ENCODE assay signal across 17 cellular contexts in the genomic region with DNA sequence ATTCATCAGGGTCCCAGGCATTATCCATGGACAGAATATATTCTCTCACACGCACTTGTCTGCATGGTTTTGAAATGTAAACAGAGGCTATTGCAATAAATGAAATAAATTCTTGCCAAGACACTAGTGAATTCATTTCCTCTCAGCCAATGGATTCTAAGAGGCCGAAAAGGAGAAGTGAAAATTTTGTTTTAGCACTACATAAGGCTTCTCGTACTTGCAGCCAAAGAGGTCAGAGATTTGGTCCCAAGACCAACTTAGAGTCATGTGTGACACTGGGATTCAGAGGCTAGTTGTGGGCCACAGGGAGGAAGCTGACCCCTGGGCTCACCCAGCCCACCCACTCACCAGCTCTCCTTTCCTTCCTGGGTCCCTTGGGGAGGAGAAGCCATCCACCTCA.
DNase-seq lines count a peak whose midpoint lies in the region; ATAC-seq, FAIRE-seq and TF ChIP-seq lines count a peak whose summit lies in the region.
"Had no signal": no experiment of that assay in that cellular context is flagged by ENCODE, and none has a peak within 500 bp of the region (broad histone marks: within the 10 kb centered on the region; RNA-seq: fewer than 3 reads in every experiment).

No MANE protein-coding gene starts in this region.

- intact Hi-C loops in HepG2 (cut with micrococcal nuclease; ENCODE audit: unreplicated experiment): loop anchor here (1.0 to 5.0 kb wide), 4 partner anchors 49 to 154 kb away; no protein-coding TSS in a partner anchor
- intact Hi-C loops in aorta (cut with DNase I): loop anchor here in 1 of 2 donors (10.0 kb wide), 1 partner anchor 123 kb away; no protein-coding TSS in a partner anchor

- DNase-seq in NOMO-1 treated with DMSO at 0.1 percent for 48 hours (lab: John Stamatoyannopoulos, UW; ENCODE audit: unreplicated experiment) (peak; percentile 83), HepG2 (ENCODE audit: low spot score) (no peak), SHP77 treated with DMSO at 0.1 percent for 48 hours (lab: John Stamatoyannopoulos, UW) (no peak), aorta (no peak), NCI-H2227 treated with DMSO at 0.1 percent for 48 hours (lab: John Stamatoyannopoulos, UW) (no peak)
- DNase-seq: activated CD8-positive, alpha-beta memory T cell treated with anti-CD3 and anti-CD28 coated beads, Interleukin-2, amount 50 U/mL, for 4 hours; activated naive CD8-positive, alpha-beta T cell treated with anti-CD3 and anti-CD28 coated beads for 36 hours; DMS79 treated with DMSO at 0.1 percent for 48 hours; erythroblast; NCI-H1105; NCI-H524; SHP77; stimulated activated CD4-positive, alpha-beta T cell treated with anti-CD3 and anti-CD28 coated beads, Interleukin-1b, Interleukin-23, amount 100 ng/mL, for 48 hours had no signal

- CTCF ChIA-PET in HepG2 (lab: Yijun Ruan, JAX; ENCODE audit: low intra/inter-chr PET ratio, low total read pairs): interaction anchor here (0.9 to 1.9 kb wide), 2 partner anchors 31 to 209 kb away, joined by 3 to 9 read pairs; no protein-coding TSS in a partner anchor

- 52% methylated on average over 3 of the region's 3 CpGs for WGBS in HepG2 (ENCODE audit: low lambda C conversion rate)
- WGBS in aorta, 2 donors: 45 to 46% methylated on average over 3 of the region's 3 CpGs

- TF ChIP-seq RAD21 in HepG2 (CRISPR knock-in tag; IDR thresholded peaks at IDR 0.05): no peak

- peak overlapping the region; percentile 46 for H3K4me2 ChIP-seq in HepG2 (ENCODE audit: low read depth, low read length)

- peaks cover 0 to 5% of the 10 kb centered on the region in 2 experiments; a peak in 1 of 5 replicates for H3K27me3 ChIP-seq in HepG2 (ENCODE audit: control insufficient read depth in 1 of 2, insufficient read depth in 2 of 2, low read length in 2 of 2)
- H3K27me3 ChIP-seq in aorta (ENCODE audit: control insufficient read depth in 1 of 2, insufficient read depth in 2 of 2, low read length in 1 of 2): no peaks in the 10 kb centered on the region

- H3K36me3 ChIP-seq in HepG2 (replicated peaks in 1 of 2; ENCODE audit: control insufficient read depth in 1 of 2, insufficient read depth in 2 of 2, low read length in 2 of 2) (no peaks in the 10 kb centered on the region), aorta (ENCODE audit: control insufficient read depth in 1 of 2, insufficient read depth in 2 of 2, low read length in 1 of 2) (no peaks in the 10 kb centered on the region)

- TF ChIP-seq EP300 in HepG2 (IDR thresholded peaks at IDR 0.05; ENCODE audit: low read depth in 2 of 2, low read length in 2 of 2): no peak
- no peak for TF ChIP-seq EP300 in HepG2 (CRISPR knock-in tag; IDR thresholded peaks at IDR 0.05; ENCODE audit: borderline replicate concordance)

- BruUV-seq in HepG2 (replicated peaks; lab: Mats Ljungman, UMichigan): no TSS peak

- in situ Hi-C loops in HepG2 (cut with HindIII; ENCODE audit: extremely low pct_ligation_motif_present, low pct_unique_long_range_greater_than_20kb): loop anchor here (5.0 to 10.0 kb wide), 3 partner anchors 34 to 209 kb away; no protein-coding TSS in a partner anchor

- H3K27ac ChIP-seq in HepG2 (ENCODE audit: extremely low read length, insufficient read depth, low read length) (peak overlapping the region; percentile 70), aorta (ENCODE audit: low read depth in 1 of 2, low read length in 2 of 2) (no peak overlapping the region)

- H2AFZ ChIP-seq in HepG2 (ENCODE audit: low read length): no peak overlapping the region
- H2AFZ ChIP-seq: parathyroid adenoma had no signal

- ATAC-seq in GM18498 (IDR thresholded peaks at IDR 0.05; ENCODE audit: unreplicated experiment) (peak; percentile 71), GM21786 (IDR thresholded peaks at IDR 0.05; ENCODE audit: unreplicated experiment) (peak; percentile 66), HepG2 (no peak), aorta (ENCODE audit: low FRiP score) (no peak), HG02970 (IDR thresholded peaks at IDR 0.05; ENCODE audit: low FRiP score, unreplicated experiment) (no peak)

- no peak overlapping the region for H3K9ac ChIP-seq in HepG2 (ENCODE audit: insufficient read depth, low read depth, low read length)
- H3K9ac ChIP-seq: parathyroid adenoma had no signal

- H3K4me1 ChIP-seq in HepG2 (ENCODE audit: insufficient read depth, low read length): peaks cover 98% of the 10 kb centered on the region
- H3K4me1 ChIP-seq in aorta (ENCODE audit: control insufficient read depth in 1 of 2, insufficient read depth in 2 of 2, low read length in 2 of 2): peaks cover 0 to 3% of the 10 kb centered on the region in 2 donors

- no peak overlapping the region for H3K4me3 ChIP-seq in HepG2 (replicated peaks in 1 of 3; ENCODE audit: insufficient read depth in 1 of 3, low read depth in 2 of 3, low read length in 3 of 3)
- no peak overlapping the region for H3K4me3 ChIP-seq in aorta (ENCODE audit: low read length in 2 of 2)

- no peak for FAIRE-seq in HepG2 (lab: Jason Lieb, UNC)

- H4K20me1 ChIP-seq in HepG2 (ENCODE audit: insufficient read depth, low read length): no peaks in the 10 kb centered on the region

- no peaks in the 10 kb centered on the region for H3K79me2 ChIP-seq in HepG2 (ENCODE audit: insufficient read depth, low read length)
- H3K79me2 ChIP-seq: parathyroid adenoma had no signal

- H3K9me3 ChIP-seq in HepG2 (ENCODE audit: low read length) (no peaks in the 10 kb centered on the region), aorta (ENCODE audit: control insufficient read depth, low read length) (no peaks in the 10 kb centered on the region)

- POLR2A ChIA-PET in HepG2 (lab: Yijun Ruan, JAX): interaction anchor here (1.0 to 6.3 kb wide), 8 partner anchors 12 to 155 kb away, joined by 3 to 105 read pairs (median 3); no protein-coding TSS in a partner anchor

- TF ChIP-seq POLR2A in HepG2 (IDR thresholded peaks at IDR 0.05; ENCODE audit: insufficient read depth in 1 of 2, low read depth in 2 of 2, low read length in 2 of 2): no peak

- no peak for TF ChIP-seq CTCF in HepG2 (CRISPR knock-in tag; IDR thresholded peaks at IDR 0.05)

TF ChIP-seq in HepG2, 621 proteins besides CTCF, POLR2A, EP300 and RAD21 (continues in another document):
- TF ChIP-seq PTBP1 (IDR thresholded peaks at IDR 0.05; ENCODE audit: low read depth, low read length, poor library complexity, severe bottlenecking) (no peak), ZNF562 (CRISPR knock-in tag; IDR thresholded peaks at IDR 0.05; ENCODE audit: borderline replicate concordance) (no peak), ZNF20 (CRISPR knock-in tag; IDR thresholded peaks at IDR 0.05) (0 out of 2 replicates have a peak, but pooled peaks have one; percentile 18), ZNF788 (CRISPR knock-in tag; IDR thresholded peaks at IDR 0.05; ENCODE audit: borderline replicate concordance) (no peak)
- TF ChIP-seq, protein P1, sequence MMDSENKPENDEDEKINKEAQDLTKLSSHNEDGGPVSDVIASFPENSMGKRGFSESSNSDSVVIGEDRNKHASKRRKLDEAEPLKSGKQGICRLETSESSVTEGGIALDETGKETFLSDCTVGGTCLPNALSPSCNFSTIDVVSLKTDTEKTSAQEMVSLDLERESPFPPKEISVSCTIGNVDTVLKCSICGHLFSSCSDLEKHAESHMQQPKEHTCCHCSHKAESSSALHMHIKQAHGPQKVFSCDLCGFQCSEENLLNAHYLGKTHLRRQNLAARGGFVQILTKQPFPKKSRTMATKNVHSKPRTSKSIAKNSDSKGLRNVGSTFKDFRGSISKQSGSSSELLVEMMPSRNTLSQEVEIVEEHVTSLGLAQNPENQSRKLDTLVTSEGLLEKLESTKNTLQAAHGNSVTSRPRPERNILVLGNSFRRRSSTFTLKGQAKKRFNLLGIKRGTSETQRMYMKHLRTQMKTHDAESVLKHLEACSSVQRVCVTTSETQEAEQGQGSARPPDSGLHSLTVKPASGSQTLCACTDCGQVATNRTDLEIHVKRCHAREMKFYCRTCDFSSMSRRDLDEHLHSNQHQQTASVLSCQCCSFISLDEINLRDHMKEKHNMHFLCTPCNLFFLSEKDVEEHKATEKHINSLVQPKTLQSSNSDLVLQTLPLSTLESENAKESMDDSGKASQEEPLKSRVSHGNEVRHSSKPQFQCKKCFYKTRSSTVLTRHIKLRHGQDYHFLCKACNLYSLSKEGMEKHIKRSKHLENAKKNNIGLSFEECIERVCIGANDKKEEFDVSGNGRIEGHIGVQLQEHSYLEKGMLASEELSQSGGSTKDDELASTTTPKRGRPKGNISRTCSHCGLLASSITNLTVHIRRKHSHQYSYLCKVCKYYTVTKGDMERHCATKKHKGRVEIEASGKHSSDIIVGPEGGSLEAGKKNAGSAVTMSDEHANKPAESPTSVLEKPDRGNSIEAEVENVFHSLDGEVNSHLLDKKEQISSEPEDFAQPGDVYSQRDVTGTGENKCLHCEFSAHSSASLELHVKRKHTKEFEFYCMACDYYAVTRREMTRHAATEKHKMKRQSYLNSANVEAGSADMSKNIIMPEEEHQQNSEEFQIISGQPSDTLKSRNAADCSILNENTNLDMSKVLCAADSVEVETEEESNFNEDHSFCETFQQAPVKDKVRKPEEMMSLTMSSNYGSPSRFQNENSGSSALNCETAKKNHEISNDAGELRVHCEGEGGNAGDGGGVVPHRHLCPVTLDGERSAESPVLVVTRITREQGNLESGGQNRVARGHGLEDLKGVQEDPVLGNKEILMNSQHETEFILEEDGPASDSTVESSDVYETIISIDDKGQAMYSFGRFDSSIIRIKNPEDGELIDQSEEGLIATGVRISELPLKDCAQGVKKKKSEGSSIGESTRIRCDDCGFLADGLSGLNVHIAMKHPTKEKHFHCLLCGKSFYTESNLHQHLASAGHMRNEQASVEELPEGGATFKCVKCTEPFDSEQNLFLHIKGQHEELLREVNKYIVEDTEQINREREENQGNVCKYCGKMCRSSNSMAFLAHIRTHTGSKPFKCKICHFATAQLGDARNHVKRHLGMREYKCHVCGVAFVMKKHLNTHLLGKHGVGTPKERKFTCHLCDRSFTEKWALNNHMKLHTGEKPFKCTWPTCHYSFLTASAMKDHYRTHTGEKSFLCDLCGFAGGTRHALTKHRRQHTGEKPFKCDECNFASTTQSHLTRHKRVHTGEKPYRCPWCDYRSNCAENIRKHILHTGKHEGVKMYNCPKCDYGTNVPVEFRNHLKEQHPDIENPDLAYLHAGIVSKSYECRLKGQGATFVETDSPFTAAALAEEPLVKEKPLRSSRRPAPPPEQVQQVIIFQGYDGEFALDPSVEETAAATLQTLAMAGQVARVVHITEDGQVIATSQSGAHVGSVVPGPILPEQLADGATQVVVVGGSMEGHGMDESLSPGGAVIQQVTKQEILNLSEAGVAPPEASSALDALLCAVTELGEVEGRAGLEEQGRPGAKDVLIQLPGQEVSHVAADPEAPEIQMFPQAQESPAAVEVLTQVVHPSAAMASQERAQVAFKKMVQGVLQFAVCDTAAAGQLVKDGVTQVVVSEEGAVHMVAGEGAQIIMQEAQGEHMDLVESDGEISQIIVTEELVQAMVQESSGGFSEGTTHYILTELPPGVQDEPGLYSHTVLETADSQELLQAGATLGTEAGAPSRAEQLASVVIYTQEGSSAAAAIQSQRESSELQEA (CRISPR knock-in tag; IDR thresholded peaks at IDR 0.05; ENCODE audit: not compliant biosample characterization): no peak

Comparison
In these comparisons a context has a peak if more than half of its experiments do, and no peak if none do; other contexts are left out.
1. ATAC-seq: peak in GM18498 (single experiment) and GM21786 (single experiment); none in HepG2 (single experiment), aorta (single experiment) and HG02970 (single experiment).